1 cellular context compared by ENCODE assay signal in genomic region chr11:46237248-46238077, GRCh38.
TF ChIP-seq lines count a peak whose summit lies in the region.

No MANE protein-coding gene starts in this region.

TF ChIP-seq in K562, 482 proteins besides CTCF, POLR2A, EP300 and RAD21 (continued from another document and continues in another):
- TF ChIP-seq THAP12 (CRISPR knock-in tag; IDR thresholded peaks at IDR 0.05) (no peak), FIP1L1 (IDR thresholded peaks at IDR 0.05; ENCODE audit: low read depth, low read length, poor library complexity, severe bottlenecking) (no peak), ELK3 (CRISPR knock-in tag; IDR thresholded peaks at IDR 0.05) (no peak), GATAD2A (IDR thresholded peaks at IDR 0.05) (peak; percentile 37; the same call in 1 of the 2 replicates), ZNF124 (CRISPR knock-in tag; IDR thresholded peaks at IDR 0.05) (no peak), ZNF121 (CRISPR knock-in tag; conservative IDR thresholded peaks at IDR 0.05) (no peak), ZNF589 (CRISPR knock-in tag; IDR thresholded peaks at IDR 0.05; ENCODE audit: low read depth) (no peak; the same call in 1 of the 2 replicates), ZNF23 (CRISPR knock-in tag; IDR thresholded peaks at IDR 0.05) (no peak), NKRF (IDR thresholded peaks at IDR 0.05; ENCODE audit: borderline replicate concordance) (peak; percentile 88), E2F8 (IDR thresholded peaks at IDR 0.05; ENCODE audit: low read depth, partially characterized antibody) (peak; percentile 64), ETS1 (conservative IDR thresholded peaks at IDR 0.05; ENCODE audit: control insufficient read depth, low read depth, low read length) (0 out of 2 replicates have a peak, but pooled peaks have one; percentile 16), ARNT (IDR thresholded peaks at IDR 0.05) (peak; percentile 86 to 100), CSDE1 (IDR thresholded peaks at IDR 0.05) (0 out of 4 replicates have a peak, but pooled peaks have one; percentile 16 to 17), ZNF449 (CRISPR knock-in tag; IDR thresholded peaks at IDR 0.05) (no peak), PREB (CRISPR knock-in tag; IDR thresholded peaks at IDR 0.05) (no peak), ZNF644 (tag; IDR thresholded peaks at IDR 0.05; ENCODE audit: low read depth) (0 out of 2 replicates have a peak, but pooled peaks have one; percentile 14), MBD2 (IDR thresholded peaks at IDR 0.05; ENCODE audit: borderline replicate concordance, low read depth) (peak; percentile 72; the same call in 1 of the 2 replicates), ZNF518B (CRISPR knock-in tag; IDR thresholded peaks at IDR 0.05) (no peak), SRF (CRISPR knock-in tag; IDR thresholded peaks at IDR 0.05) (0 out of 4 replicates have a peak, but pooled peaks of 1 of the 2 experiments have one; percentile 48), EHMT2 (IDR thresholded peaks at IDR 0.05) (peak; percentile 50), L3MBTL2 (IDR thresholded peaks at IDR 0.05) (peak; percentile 83; the same call in 1 of the 2 replicates), ZNF239 (CRISPR knock-in tag; IDR thresholded peaks at IDR 0.05) (no peak), ZNF696 (CRISPR knock-in tag; conservative IDR thresholded peaks at IDR 0.05) (no peak), KDM5B (IDR thresholded peaks at IDR 0.05; ENCODE audit: insufficient replicate concordance, low read depth, low read length) (peak; percentile 60), ZNF77 (CRISPR knock-in tag; IDR thresholded peaks at IDR 0.05) (no peak), PURB (CRISPR knock-in tag; IDR thresholded peaks at IDR 0.05; ENCODE audit: low read depth) (no peak), SMAD1 (IDR thresholded peaks at IDR 0.05; ENCODE audit: low read depth, low read length, partially characterized antibody) (no peak), CHD4 (IDR thresholded peaks at IDR 0.05; ENCODE audit: insufficient read depth, insufficient replicate concordance, low read depth, low read length, poor library complexity, severe bottlenecking) (no peak), MYC (IDR thresholded peaks at IDR 0.05; ENCODE audit: low read depth, low read length) (peak; percentile 94), MYC (CRISPR knock-in tag; IDR thresholded peaks at IDR 0.05; ENCODE audit: borderline replicate concordance, low read depth) (peak; percentile 94), CBX1 (IDR thresholded peaks at IDR 0.05; ENCODE audit: low read depth) (0 out of 2 replicates have a peak, but pooled peaks have one; percentile 43), CREB3L1 (IDR thresholded peaks at IDR 0.05; ENCODE audit: borderline replicate concordance, low read depth) (peak; percentile 76; the same call in 1 of the 2 replicates), HINFP (tag; conservative IDR thresholded peaks at IDR 0.05; ENCODE audit: low read depth) (no peak), NR2C1 (IDR thresholded peaks at IDR 0.05) (no peak), NR2C1 (tag; IDR thresholded peaks at IDR 0.05) (no peak), ZNF584 (CRISPR knock-in tag; IDR thresholded peaks at IDR 0.05; ENCODE audit: low read depth) (0 out of 2 replicates have a peak, but pooled peaks have one; percentile 39), THRB (CRISPR knock-in tag; conservative IDR thresholded peaks at IDR 0.05) (no peak)
